ENCODE assay signal across 26 cellular contexts in the genomic region with DNA sequence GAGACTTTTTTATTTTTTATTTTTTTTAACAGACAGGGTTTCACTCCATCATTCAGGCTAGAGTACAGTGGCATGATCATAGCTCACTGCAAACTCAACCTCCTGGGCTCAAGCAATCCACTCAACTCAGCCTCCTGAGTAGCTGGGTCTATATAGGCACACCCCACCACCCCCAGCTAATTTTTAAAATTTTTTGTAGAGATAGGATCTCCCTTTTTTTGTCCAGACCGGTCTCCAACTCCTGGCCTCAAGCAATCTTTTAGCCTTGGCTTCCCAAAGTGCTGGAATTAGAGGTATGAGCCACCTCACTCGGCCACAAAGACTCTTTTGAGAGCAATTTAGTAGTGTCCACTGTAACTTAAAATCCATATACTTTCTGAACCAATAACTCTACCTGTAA.
"Had no signal": no experiment of that assay in that cellular context is flagged by ENCODE, and none has a peak within 500 bp of the region (broad histone marks: within the 10 kb centered on the region; RNA-seq: fewer than 3 reads in every experiment).

No MANE protein-coding gene starts in this region.

- H3K4me3 Mint-ChIP-seq: activated naive CD4-positive, alpha-beta T cell treated with anti-CD3 and anti-CD28 coated beads for 36 hours; activated naive CD8-positive, alpha-beta T cell treated with anti-CD3 and anti-CD28 coated beads, Interleukin-2, amount 10 ng/mL, durations not matched to agents 7 days and 5 days; naive thymus-derived CD4-positive, alpha-beta T cell; neural crest cell; stimulated activated naive B cell treated with anti-CD40 and anti-IgM and Interleukin-4, amounts not matched to agents 10 μg/mL and 1 μg/mL and 100 μg/mL, for 72 hours had no signal

- ATAC-seq: heart right ventricle; left ventricle myocardium superior; naive thymus-derived CD4-positive, alpha-beta T cell; stimulated activated naive B cell treated with anti-CD40 and anti-IgM and Interleukin-4, amounts not matched to agents 10 μg/mL and 1 μg/mL and 100 μg/mL, for 72 hours had no signal

- H3K9me3 Mint-ChIP-seq: activated naive CD4-positive, alpha-beta T cell treated with anti-CD3 and anti-CD28 coated beads for 36 hours; activated naive CD8-positive, alpha-beta T cell treated with anti-CD3 and anti-CD28 coated beads, Interleukin-2, amount 10 ng/mL, durations not matched to agents 7 days and 5 days; naive thymus-derived CD4-positive, alpha-beta T cell; neural crest cell; stimulated activated naive B cell treated with anti-CD40 and anti-IgM and Interleukin-4, amounts not matched to agents 10 μg/mL and 1 μg/mL and 100 μg/mL, for 72 hours had no signal

- H3K36me3 ChIP-seq: cardiac muscle cell, heart right ventricle, sigmoid colon, transverse colon, uterus had no signal

- H3K27me3 ChIP-seq: cardiac muscle cell, heart right ventricle, sigmoid colon, transverse colon, uterus had no signal

- H3K27me3 Mint-ChIP-seq: stimulated activated naive B cell treated with anti-CD40 and anti-IgM and Interleukin-4, amounts not matched to agents 10 μg/mL and 1 μg/mL and 100 μg/mL, for 72 hours had no signal

- H3K27ac ChIP-seq: cardiac muscle cell, transverse colon, uterus had no signal

- DNase-seq: activated CD4-positive, alpha-beta T cell treated with anti-CD3 and anti-CD28 coated beads for 4 hours; activated CD4-positive, alpha-beta T cell treated with anti-CD3 and anti-CD28 coated beads, Interleukin-2, amount 50 U/mL, for 48 hours; activated CD4-positive, CD25-positive, alpha-beta regulatory T cell; activated CD8-positive, alpha-beta memory T cell treated with anti-CD3 and anti-CD28 coated beads, Interleukin-2, amount 50 U/mL, for 48 hours; activated effector memory CD4-positive, alpha-beta T cell treated with Interleukin-2 at 50 U/mL for 16 hours; activated naive CD4-positive, alpha-beta T cell treated with anti-CD3 and anti-CD28 coated beads for 36 hours; activated naive CD8-positive, alpha-beta T cell treated with anti-CD3 and anti-CD28 coated beads, Interleukin-2, amount 10 ng/mL, durations not matched to agents 7 days and 5 days; activated T-cell treated with anti-CD3 and anti-CD28 coated beads, Interleukin-2, amount 50 U/mL, for 48 hours; amygdala; cortex of kidney; heart right ventricle; kidney glomerular epithelial cell; left ventricle myocardium superior; mesenchymal stem cell; naive thymus-derived CD4-positive, alpha-beta T cell; occipital lobe; sigmoid colon; stimulated activated CD4-positive, alpha-beta T cell treated with anti-CD3 and anti-CD28 coated beads, Interleukin-2, amount 100 ng/mL, for 48 hours; stimulated activated CD8-positive, alpha-beta memory T cell treated with anti-CD3 and anti-CD28 coated beads, Interleukin-4, amount 100 ng/mL, for 48 hours; stimulated activated naive B cell treated with anti-CD40 and anti-IgM and Interleukin-4, amounts not matched to agents 10 μg/mL and 1 μg/mL and 100 μg/mL, for 72 hours; T-helper 1 cell; T-helper 9 cell; transverse colon; uterus had no signal

- H3K4me3 ChIP-seq: cardiac muscle cell, heart right ventricle, sigmoid colon, transverse colon, uterus had no signal

- H3K36me3 Mint-ChIP-seq: activated naive CD8-positive, alpha-beta T cell treated with anti-CD3 and anti-CD28 coated beads, Interleukin-2, amount 10 ng/mL, durations not matched to agents 7 days and 5 days; naive thymus-derived CD4-positive, alpha-beta T cell; stimulated activated naive B cell treated with anti-CD40 and anti-IgM and Interleukin-4, amounts not matched to agents 10 μg/mL and 1 μg/mL and 100 μg/mL, for 72 hours had no signal

- H3K9me3 ChIP-seq: heart right ventricle, sigmoid colon, transverse colon, uterus had no signal

- H3K27ac Mint-ChIP-seq: activated naive CD4-positive, alpha-beta T cell treated with anti-CD3 and anti-CD28 coated beads for 36 hours; activated naive CD8-positive, alpha-beta T cell treated with anti-CD3 and anti-CD28 coated beads, Interleukin-2, amount 10 ng/mL, durations not matched to agents 7 days and 5 days; stimulated activated naive B cell treated with anti-CD40 and anti-IgM and Interleukin-4, amounts not matched to agents 10 μg/mL and 1 μg/mL and 100 μg/mL, for 72 hours had no signal
